In genomic region chr21:42880352-42880751, GRCh38 we compare ENCODE assay signal across 1 cellular context.
TF ChIP-seq lines count a peak whose summit lies in the region.

No MANE protein-coding gene starts in this region.

TF ChIP-seq in IMR-90, 13 proteins besides CTCF, POLR2A, EP300 and RAD21 (continued from another document):
- no peak for TF ChIP-seq ELK1 (IDR thresholded peaks at IDR 0.05; ENCODE audit: borderline replicate concordance, low read depth, low read length)
